ENCODE assay signal across 13 cellular contexts in genomic region chr1:203652718-203653461, GRCh38. TPM values are rescaled to one million over a fixed set of nuclear protein-coding genes. Genes with fewer than 3 reads are reported as not detected.
A peak's percentile ranks its signal among the peaks of the same experiment; 100 is the strongest.
DNase-seq lines count a peak whose midpoint lies in the region; ATAC-seq and TF ChIP-seq lines count a peak whose summit lies in the region.
"Had no signal": no experiment of that assay in that cellular context is flagged by ENCODE, and none has a peak within 500 bp of the region (broad histone marks: within the 10 kb centered on the region; RNA-seq: fewer than 3 reads in every experiment).

No MANE protein-coding gene starts in this region.

- H3K27me3 Mint-ChIP-seq in activated T-cell treated with anti-CD3 and anti-CD28 coated beads, Interleukin-2, amount 50 U/mL, for 72 hours (ENCODE audit: low read depth), result no peaks in the 10 kb centered on the region
- H3K27me3 Mint-ChIP-seq in T-helper 17 cell, result no peaks in the 10 kb centered on the region

- H3K27ac Mint-ChIP-seq in activated T-cell treated with anti-CD3 and anti-CD28 coated beads, Interleukin-2, amount 50 U/mL, for 72 hours, result peak overlapping the region; percentile 94
- peak overlapping the region; percentile 98 for H3K27ac Mint-ChIP-seq in T-helper 17 cell

- no peaks in the 10 kb centered on the region for H3K36me3 ChIP-seq in gastroesophageal sphincter
- H3K36me3 ChIP-seq in testis (ENCODE audit: low read depth, missing control alignments), result no peaks in the 10 kb centered on the region
- H3K36me3 ChIP-seq: thoracic aorta had no signal

- H3K4me3 ChIP-seq in gastroesophageal sphincter, result no peak overlapping the region
- H3K4me3 ChIP-seq in testis, result no peak overlapping the region
- H3K4me3 ChIP-seq: dorsolateral prefrontal cortex, thoracic aorta had no signal

- H3K9me3 ChIP-seq in T-helper 17 cell (ENCODE audit: control insufficient read depth, low read length, poor library complexity, severe bottlenecking), result no peaks in the 10 kb centered on the region
- no peaks in the 10 kb centered on the region for H3K9me3 ChIP-seq in gastroesophageal sphincter
- no peaks in the 10 kb centered on the region for H3K9me3 ChIP-seq in testis
- H3K9me3 ChIP-seq: thoracic aorta had no signal

- no peak for TF ChIP-seq CTCF in gastroesophageal sphincter (IDR thresholded peaks at IDR 0.05)
- no peak for TF ChIP-seq CTCF in testis (IDR thresholded peaks at IDR 0.05)

- H3K27me3 ChIP-seq in gastroesophageal sphincter (no peaks in the 10 kb centered on the region), testis (no peaks in the 10 kb centered on the region)
- H3K27me3 ChIP-seq: dorsolateral prefrontal cortex had no signal

- ATAC-seq in activated T-cell treated with anti-CD3 and anti-CD28 coated beads, Interleukin-2, amount 50 U/mL, for 72 hours (replicated peaks in 1 of 2), result peak; percentile 60 to 61
- peak; percentile 56 for ATAC-seq in T-helper 17 cell
- no peak for ATAC-seq in gastroesophageal sphincter

- H3K9me3 Mint-ChIP-seq in activated T-cell treated with anti-CD3 and anti-CD28 coated beads, Interleukin-2, amount 50 U/mL, for 72 hours, result no peaks in the 10 kb centered on the region

- H3K4me1 Mint-ChIP-seq in activated T-cell treated with anti-CD3 and anti-CD28 coated beads, Interleukin-2, amount 50 U/mL, for 72 hours (ENCODE audit: low read depth), result peaks cover 90% of the 10 kb centered on the region
- H3K4me1 Mint-ChIP-seq in T-helper 17 cell, result peaks cover 62% of the 10 kb centered on the region

- H3K36me3 Mint-ChIP-seq in activated T-cell treated with anti-CD3 and anti-CD28 coated beads, Interleukin-2, amount 50 U/mL, for 72 hours (ENCODE audit: insufficient read depth in 2 of 2), result no peaks in the 10 kb centered on the region
- peaks cover 2% of the 10 kb centered on the region for H3K36me3 Mint-ChIP-seq in T-helper 17 cell (ENCODE audit: low read depth)

- peak; percentile 29 to 40 for DNase-seq in activated T-cell treated with anti-CD3 and anti-CD28 coated beads, Interleukin-2, amount 50 U/mL, for 72 hours
- DNase-seq in activated T-cell treated with anti-CD3 and anti-CD28 coated beads, Interleukin-2, amount 50 U/mL, for 1 hour, result no peak
- no peak for DNase-seq in T-helper 17 cell
- no peak for DNase-seq in testis
- DNase-seq in NCI-H1048 (lab: John Stamatoyannopoulos, UW), result no peak
- DNase-seq in HT-29 (ENCODE audit: low spot score), result no peak
- no peak for DNase-seq in epidermal melanocyte (ENCODE audit: insufficient read length, low spot score)
- DNase-seq: activated CD4-positive, alpha-beta T cell treated with anti-CD3 and anti-CD28 coated beads, Interleukin-2, amount 50 U/mL, for 48 hours; dorsolateral prefrontal cortex; kidney; OCI-M1 had no signal

- TF ChIP-seq POLR2A in gastroesophageal sphincter (IDR thresholded peaks at IDR 0.05), result no peak
- TF ChIP-seq POLR2A in testis (IDR thresholded peaks at IDR 0.05), result no peak

- peak overlapping the region; percentile 69 to 75 for H3K4me3 Mint-ChIP-seq in activated T-cell treated with anti-CD3 and anti-CD28 coated beads, Interleukin-2, amount 50 U/mL, for 72 hours
- H3K4me3 Mint-ChIP-seq in T-helper 17 cell, result peak overlapping the region; percentile 73

- H3K27ac ChIP-seq in gastroesophageal sphincter (peak overlapping the region; percentile 59 to 95 (median 79)), testis (peak overlapping the region; percentile 1 to 50)
- H3K27ac ChIP-seq: thoracic aorta had no signal

- 23 to 49% methylated on average over 4 to 5 of the region's 5 CpGs for WGBS in gastroesophageal sphincter (ENCODE audit: low coverage in 1 of 2), 2 donors
- WGBS in testis, 2 donors, result 53 to 65% methylated on average over 5 of the region's 5 CpGs

- intact Hi-C loops in testis (cut with DNase I; ENCODE audit: low total_unique reads), result no loop called here

- H3K4me1 ChIP-seq in gastroesophageal sphincter (peaks cover 0 to 92% (median 21%) of the 10 kb centered on the region in 3 donors), testis (peaks cover 15% of the 10 kb centered on the region)

- TF ChIP-seq EP300 in gastroesophageal sphincter (IDR thresholded peaks at IDR 0.05), result no peak

RNA-seq across cellular contexts. Expression of gene ATP2B4, which starts 26.3 kb away (rescaled TPM):
- total RNA-seq in activated T-cell treated with anti-CD3 and anti-CD28 coated beads, Interleukin-2, amount 50 U/mL, for 72 hours, result 10 to 100 TPM; 34.1 to 65.5 TPM
- total RNA-seq in T-helper 17 cell, result 10 to 100 TPM; 92.5 to 99.2 TPM
- total RNA-seq in gastroesophageal sphincter, result 100 to 1,000 TPM; 211 to 454 (median 257) TPM
- 100 to 1,000 TPM; 124 to 125 TPM for total RNA-seq in testis
- polyA plus RNA-seq in testis (ENCODE audit: insufficient read depth, low read depth, low replicate concordance), result 124 TPM
- 5.5 TPM in 2 replicates for total RNA-seq in HT-29 (2014; rRNA removed; shearing (Covaris generic))

Comparison
In these comparisons a context has a peak if more than half of its experiments do, and no peak if none do; other contexts are left out.
1. DNase-seq: peak in activated T-cell treated with anti-CD3 and anti-CD28 coated beads, Interleukin-2, amount 50 U/mL, for 72 hours (2 of 2); none in activated T-cell treated with anti-CD3 and anti-CD28 coated beads, Interleukin-2, amount 50 U/mL, for 1 hour (single experiment), T-helper 17 cell (0 of 3), testis (single experiment), NCI-H1048 (single experiment), HT-29 (single experiment) and epidermal melanocyte (single experiment).